ENCODE assay signal across 19 cellular contexts in genomic region chr14:75896341-75896740, GRCh38.
DNase-seq lines count a peak whose midpoint lies in the region; ATAC-seq and TF ChIP-seq lines count a peak whose summit lies in the region.
"Had no signal": no experiment of that assay in that cellular context is flagged by ENCODE, and none has a peak within 500 bp of the region (broad histone marks: within the 10 kb centered on the region; RNA-seq: fewer than 3 reads in every experiment).

No MANE protein-coding gene starts in this region.

- in situ Hi-C loops in astrocyte of the spinal cord (cut with HindIII; ENCODE audit: low sequenced_read_pairs): no loop called here

- intact Hi-C loops in thyroid gland (cut with DNase I) (no loop called here), cardiac septum (cut with DNase I) (no loop called here)

- no peak for TF ChIP-seq EP300 in upper lobe of left lung (IDR thresholded peaks at IDR 0.05)

- H3K4me1 ChIP-seq in thyroid gland: no peaks in the 10 kb centered on the region
- no peaks in the 10 kb centered on the region for H3K4me1 ChIP-seq in upper lobe of left lung

- no peak for TF ChIP-seq POLR2A in thyroid gland (IDR thresholded peaks at IDR 0.05)
- no peak for TF ChIP-seq POLR2A in upper lobe of left lung (IDR thresholded peaks at IDR 0.05)

- H3K9me3 ChIP-seq in thyroid gland (no peaks in the 10 kb centered on the region), upper lobe of left lung (no peaks in the 10 kb centered on the region)

- H3K27ac ChIP-seq in thyroid gland: no peak overlapping the region
- no peak overlapping the region for H3K27ac ChIP-seq in upper lobe of left lung
- H3K27ac ChIP-seq: SK-N-MC had no signal

- TF ChIP-seq CTCF in astrocyte of the spinal cord (IDR thresholded peaks at IDR 0.05; ENCODE audit: low read depth, low read length) (no peak), thyroid gland (IDR thresholded peaks at IDR 0.05) (no peak), upper lobe of left lung (IDR thresholded peaks at IDR 0.05) (no peak)

- ATAC-seq in upper lobe of left lung (ENCODE audit: low FRiP score in 2 of 2): no peak

- H3K27me3 ChIP-seq in thyroid gland (no peaks in the 10 kb centered on the region), upper lobe of left lung (no peaks in the 10 kb centered on the region)

- H3K4me3 ChIP-seq in astrocyte of the spinal cord (ENCODE audit: low read depth, low read length) (no peak overlapping the region), thyroid gland (replicated peaks in 1 of 3) (no peak overlapping the region), upper lobe of left lung (no peak overlapping the region)
- H3K4me3 ChIP-seq: SK-N-MC had no signal

- H3K36me3 ChIP-seq in thyroid gland (no peaks in the 10 kb centered on the region), upper lobe of left lung (no peaks in the 10 kb centered on the region)

- WGBS in thyroid gland, 2 donors: 82 to 89% methylated on average over 2 of the region's 2 CpGs
- 71 to 83% methylated on average over 2 of the region's 2 CpGs for WGBS in upper lobe of left lung, 2 donors

- DNase-seq in LHCN-M2 (ENCODE audit: low read depth) (peak; percentile 25), astrocyte of the spinal cord (ENCODE audit: low read depth, low spot score) (peak; percentile 58), kidney tubule cell (ENCODE audit: low spot score) (peak; percentile 41), thyroid gland (no peak), cardiac septum (ENCODE audit: low spot score) (no peak), NCI-H2029 treated with DMSO at 0.1 percent for 48 hours (lab: John Stamatoyannopoulos, UW) (no peak), upper lobe of left lung (no peak)
- DNase-seq: COR-L47, H7, Karpas-422, MM.1S, NCI-H1092 treated with DMSO at 0.1 percent for 48 hours, NCI-H146, NCI-H2081, NCI-H2171 treated with DMSO at 0.1 percent for 48 hours, NCI-H446, NCI-H526 treated with DMSO at 0.1 percent for 48 hours, OCI-M1 had no signal

Comparison
In these comparisons a context has a peak if more than half of its experiments do, and no peak if none do; other contexts are left out.
1. DNase-seq: peak in LHCN-M2 (single experiment), astrocyte of the spinal cord (single experiment) and kidney tubule cell (single experiment); none in thyroid gland (0 of 2), cardiac septum (single experiment), NCI-H2029 treated with DMSO at 0.1 percent for 48 hours (single experiment) and upper lobe of left lung (0 of 2).